In the genomic region with DNA sequence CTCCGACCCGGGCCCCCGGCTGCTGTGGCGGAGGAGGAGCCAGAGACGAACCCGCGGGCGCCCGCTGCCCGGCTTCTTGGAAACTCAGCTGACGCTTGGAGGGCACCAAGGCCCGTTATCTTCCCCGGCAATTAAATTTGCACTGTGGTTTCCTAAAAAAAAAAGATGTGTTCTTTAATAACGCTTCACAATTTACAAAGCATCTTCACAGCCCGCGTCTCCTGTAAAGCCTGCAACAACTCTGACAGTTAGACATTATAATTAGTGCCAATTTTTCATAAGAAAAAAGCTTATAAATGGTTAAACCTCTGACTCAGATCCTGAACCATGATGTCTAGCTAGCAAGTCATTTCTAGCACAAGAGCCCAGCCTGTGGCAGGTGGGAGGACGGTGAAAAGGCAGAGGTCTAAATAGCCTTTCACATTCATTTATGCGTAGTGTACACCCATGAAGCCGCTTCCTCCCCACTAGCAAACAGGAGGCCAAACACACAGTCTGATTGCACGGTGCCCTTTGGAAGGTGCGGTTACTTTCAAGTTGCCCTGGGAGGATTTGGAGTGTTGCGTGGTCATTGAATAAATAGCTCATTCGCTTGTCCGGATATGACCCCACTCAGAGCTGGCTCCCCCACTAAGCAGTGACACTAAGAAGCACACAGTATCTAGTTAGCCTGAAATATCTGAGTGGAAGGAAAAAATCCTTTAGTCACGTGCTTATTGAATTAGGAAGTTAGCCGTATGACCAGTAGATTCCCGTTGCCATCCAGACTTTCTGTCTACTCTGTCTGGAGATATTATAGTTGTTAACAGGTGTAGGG, we compare ENCODE assay signal across 8 cellular contexts. TPM values are rescaled to one million over a fixed set of nuclear protein-coding genes. Genes with fewer than 3 reads are reported as not detected.
DNase-seq lines count a peak whose midpoint lies in the region; ATAC-seq and TF ChIP-seq lines count a peak whose summit lies in the region.

No MANE protein-coding gene starts in this region.

- CTCF ChIA-PET in CD4-positive, alpha-beta T cell (lab: Charles Lee), result interaction anchor here (1.1 to 2.1 kb wide), 3 partner anchors 23 to 531 kb away, joined by 3 to 7 read pairs (median 3); no protein-coding TSS in a partner anchor

- no peaks in the 10 kb centered on the region for H3K36me3 ChIP-seq in heart left ventricle

- TF ChIP-seq POLR2A in Raji (IDR thresholded peaks at IDR 0.05; ENCODE audit: insufficient read depth, low read depth, low read length) (0 out of 2 replicates have a peak, but pooled peaks have one; percentile 18), heart left ventricle (IDR thresholded peaks at IDR 0.05) (no peak)

- POLR2A ChIA-PET in CD4-positive, alpha-beta T cell (lab: Charles Lee), result interaction anchor here (0.6 to 2.9 kb wide), 14 partner anchors 9 to 625 kb away, joined by 3 to 26 read pairs (median 4); a partner anchor contains a TSS

- no peaks in the 10 kb centered on the region for H3K9me3 ChIP-seq in CD4-positive, alpha-beta T cell (ENCODE audit: control insufficient read depth, low read length)
- no peaks in the 10 kb centered on the region for H3K9me3 ChIP-seq in heart left ventricle

- peak overlapping the region; percentile 77 for H3K27ac ChIP-seq in CD4-positive, alpha-beta T cell (ENCODE audit: low read depth, low read length)
- peak overlapping the region; percentile 90 to 99 (median 96) for H3K27ac ChIP-seq in heart left ventricle

- peaks cover 10% of the 10 kb centered on the region for H3K36me3 Mint-ChIP-seq in CD4-positive, alpha-beta T cell (ENCODE audit: low read depth)
- no peaks in the 10 kb centered on the region for H3K36me3 Mint-ChIP-seq in progenitor cell of endocrine pancreas (ENCODE audit: insufficient read depth)

- intact Hi-C loops in CD4-positive, alpha-beta T cell (cut with DNase I, micrococcal nuclease), result loop anchor here in 1 of 2 experiments (5.0 to 10.0 kb wide), 5 partner anchors 252 to 1951 kb away; a partner anchor contains a TSS
- intact Hi-C loops in heart left ventricle (cut with DNase I), result no loop called here

- H3K27me3 Mint-ChIP-seq in CD4-positive, alpha-beta T cell, result no peaks in the 10 kb centered on the region
- peaks cover 6% of the 10 kb centered on the region for H3K27me3 Mint-ChIP-seq in progenitor cell of endocrine pancreas

- no peaks in the 10 kb centered on the region for H3K9me3 Mint-ChIP-seq in CD4-positive, alpha-beta T cell
- H3K9me3 Mint-ChIP-seq in progenitor cell of endocrine pancreas (ENCODE audit: low read depth), result no peaks in the 10 kb centered on the region

- H3K4me3 ChIP-seq in heart left ventricle, result peak overlapping the region; percentile 59 to 96 (median 82)

- peak overlapping the region; percentile 99 for H3K4me3 Mint-ChIP-seq in CD4-positive, alpha-beta T cell
- H3K4me3 Mint-ChIP-seq in progenitor cell of endocrine pancreas (ENCODE audit: low read depth), result peak overlapping the region; percentile 77

- 0 to 3% (median 2%) methylated on average over 22 to 27 of the region's 27 CpGs for WGBS in heart left ventricle, 4 donors

- DNase-seq in CD4-positive, alpha-beta T cell, result peak; percentile 7 to 43 (median 22)
- peak; percentile 54 for DNase-seq in activated naive CD4-positive, alpha-beta T cell treated with anti-CD3 and anti-CD28 coated beads, Interleukin-2, amount 50 U/mL, for 16 hours
- DNase-seq in heart left ventricle, result peak in 4 of 5 donors; percentile 24 to 61 (median 31)
- no peak for DNase-seq in progenitor cell of endocrine pancreas (ENCODE audit: low spot score, unreplicated experiment)
- no peak for DNase-seq in GOT3 (lab: John Stamatoyannopoulos, UW)

- TF ChIP-seq CTCF in CD4-positive, alpha-beta T cell (IDR thresholded peaks at IDR 0.05), result no peak
- TF ChIP-seq CTCF in heart left ventricle (IDR thresholded peaks at IDR 0.05), result no peak
- TF ChIP-seq CTCF in progenitor cell of endocrine pancreas (IDR thresholded peaks at IDR 0.05; ENCODE audit: unreplicated experiment), result no peak

- peaks cover 33% of the 10 kb centered on the region for H3K4me1 Mint-ChIP-seq in CD4-positive, alpha-beta T cell (ENCODE audit: low read depth)
- peaks cover 19% of the 10 kb centered on the region for H3K4me1 Mint-ChIP-seq in progenitor cell of endocrine pancreas (ENCODE audit: low read depth)

- peaks cover 0 to 29% (median 13%) of the 10 kb centered on the region in 12 donors for H3K4me1 ChIP-seq in heart left ventricle

- peak overlapping the region; percentile 98 for H3K27ac Mint-ChIP-seq in CD4-positive, alpha-beta T cell
- H3K27ac Mint-ChIP-seq in progenitor cell of endocrine pancreas, result peak overlapping the region; percentile 91

- no peaks in the 10 kb centered on the region for H3K27me3 ChIP-seq in CD4-positive, alpha-beta T cell (ENCODE audit: control insufficient read depth, insufficient read depth, low read length)
- H3K27me3 ChIP-seq in heart left ventricle, result no peaks in the 10 kb centered on the region

- peak; percentile 43 for ATAC-seq in CD4-positive, alpha-beta T cell (ENCODE audit: poor library complexity)
- ATAC-seq in GM19397 (IDR thresholded peaks at IDR 0.05; ENCODE audit: unreplicated experiment) (peak; percentile 35), HG03520 (IDR thresholded peaks at IDR 0.05; ENCODE audit: unreplicated experiment) (peak; percentile 55), heart left ventricle (peak; percentile 37 to 61 (median 48))

RNA-seq across cellular contexts. Expression of a gene that starts 0.5 kb away (rescaled TPM):
- 1 to 10 TPM; 4.4 to 5.2 TPM for total RNA-seq in CD4-positive, alpha-beta T cell
- total RNA-seq in heart left ventricle (10 to 100 TPM; 11.9 to 25.8 (median 14.8) TPM), progenitor cell of endocrine pancreas (17.0 and 17.7 TPM in 2 replicates)
- polyA plus RNA-seq in heart left ventricle, result 1 to 10 TPM; 2.2 to 7.8 TPM

Comparison
In these comparisons a context has a peak if more than half of its experiments do, and no peak if none do; other contexts are left out.
1. DNase-seq: peak in CD4-positive, alpha-beta T cell (10 of 10), activated naive CD4-positive, alpha-beta T cell treated with anti-CD3 and anti-CD28 coated beads, Interleukin-2, amount 50 U/mL, for 16 hours (single experiment) and heart left ventricle (4 of 5); none in progenitor cell of endocrine pancreas (single experiment) and GOT3 (single experiment).
2. Peak in every context shown above with its lines, with median percentiles within 50 percentile points of each other: ATAC-seq.